ENCODE assay signal across 8 cellular contexts in genomic region chr7:158829342-158830210, GRCh38. TPM values are rescaled to one million over a fixed set of nuclear protein-coding genes. Genes with fewer than 3 reads are reported as not detected.
DNase-seq lines count a peak whose midpoint lies in the region; ATAC-seq and TF ChIP-seq lines count a peak whose summit lies in the region.

Gene ESYT2 (minus strand): TSS chr7:158829509. CDS start chr7:158829418, 91 bp downstream.

- peak within 1 kb of the TSS; percentile 83 to 91 for H3K4me3 ChIP-seq in cardiac fibroblast (replicated peaks in 1 of 2; ENCODE audit: low read depth in 2 of 2, low read length in 2 of 2)

- H3K27ac Mint-ChIP-seq in WTC11: peak within 1 kb of the TSS; percentile 46

- no peaks in the 10 kb centered on the region for H3K9me3 Mint-ChIP-seq in WTC11

- CTCF ChIA-PET in WTC11 (lab: Charles Lee): interaction anchor here (0.6 to 1.1 kb wide), 3 partner anchors 34 to 147 kb away, joined by 3 read pairs; no protein-coding TSS in a partner anchor

- TF ChIP-seq CTCF in WTC11 (IDR thresholded peaks at IDR 0.05): no peak
- no peak for TF ChIP-seq CTCF in cardiac fibroblast (IDR thresholded peaks at IDR 0.05; ENCODE audit: low read depth, low read length)

- peaks cover 10% of the 10 kb centered on the region for H3K27me3 Mint-ChIP-seq in WTC11 (ENCODE audit: low read depth)

- peak; percentile 91 for ATAC-seq in GM18873 (IDR thresholded peaks at IDR 0.05; ENCODE audit: low FRiP score, unreplicated experiment)
- ATAC-seq in HG03139 (IDR thresholded peaks at IDR 0.05; ENCODE audit: unreplicated experiment): peak; percentile 81
- peak; percentile 60 for ATAC-seq in WTC11

- peak; percentile 98 for DNase-seq in AG08395 (ENCODE audit: low spot score)
- DNase-seq in NCI-H2227 treated with DMSO at 0.1 percent for 48 hours (lab: John Stamatoyannopoulos, UW): peak; percentile 95
- peak; percentile 85 for DNase-seq in WTC11 (ENCODE audit: low spot score)
- DNase-seq in cardiac fibroblast (ENCODE audit: low read depth in 2 of 2): peak; percentile 97 to 98
- DNase-seq in iris pigment epithelial cell (ENCODE audit: low read depth): peak; percentile 97
- DNase-seq in stimulated activated CD4-positive, alpha-beta T cell treated with anti-CD3 and anti-CD28 coated beads, Interleukin-12 subunit alpha, Interleukin-12 subunit beta, amount 100 ng/mL, for 48 hours (ENCODE audit: low read depth in 2 of 3, low spot score in 1 of 3): peak; percentile 98 to 99 (median 99)

- peaks cover 38% of the 10 kb centered on the region for H3K4me1 Mint-ChIP-seq in WTC11

- POLR2A ChIA-PET in WTC11 (lab: Charles Lee): no interaction called here

- H3K4me3 Mint-ChIP-seq in WTC11: peak within 1 kb of the TSS; percentile 91

- H3K36me3 Mint-ChIP-seq in WTC11: peaks cover 7% of the 10 kb centered on the region

TF ChIP-seq in WTC11, 78 proteins besides CTCF, POLR2A, EP300 and RAD21 (continues in another document):
- TF ChIP-seq TEAD4 (CRISPR knock-in tag; IDR thresholded peaks at IDR 0.05): 0 out of 2 replicates have a peak, but pooled peaks have one; percentile 38
- peak; percentile 31 for TF ChIP-seq ZNF219 (CRISPR knock-in tag; IDR thresholded peaks at IDR 0.05; ENCODE audit: borderline replicate concordance)
- peak; percentile 82; the same call in 1 of the 2 replicates for TF ChIP-seq ELF4 (CRISPR knock-in tag; IDR thresholded peaks at IDR 0.05; ENCODE audit: low read depth)
- TF ChIP-seq EMX1 (CRISPR knock-in tag; IDR thresholded peaks at IDR 0.05): 0 out of 2 replicates have a peak, but pooled peaks have one; percentile 72
- TF ChIP-seq, protein P1, sequence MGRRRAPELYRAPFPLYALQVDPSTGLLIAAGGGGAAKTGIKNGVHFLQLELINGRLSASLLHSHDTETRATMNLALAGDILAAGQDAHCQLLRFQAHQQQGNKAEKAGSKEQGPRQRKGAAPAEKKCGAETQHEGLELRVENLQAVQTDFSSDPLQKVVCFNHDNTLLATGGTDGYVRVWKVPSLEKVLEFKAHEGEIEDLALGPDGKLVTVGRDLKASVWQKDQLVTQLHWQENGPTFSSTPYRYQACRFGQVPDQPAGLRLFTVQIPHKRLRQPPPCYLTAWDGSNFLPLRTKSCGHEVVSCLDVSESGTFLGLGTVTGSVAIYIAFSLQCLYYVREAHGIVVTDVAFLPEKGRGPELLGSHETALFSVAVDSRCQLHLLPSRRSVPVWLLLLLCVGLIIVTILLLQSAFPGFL (CRISPR knock-in tag; IDR thresholded peaks at IDR 0.05; ENCODE audit: borderline replicate concordance): peak; percentile 57; the same call in 1 of the 2 replicates
- TF ChIP-seq JUN (CRISPR knock-in tag; IDR thresholded peaks at IDR 0.05): no peak; the same call in 1 of the 2 replicates
- peak; percentile 38 for TF ChIP-seq E2F5 (CRISPR knock-in tag; IDR thresholded peaks at IDR 0.05)
- peak; percentile 21; the same call in 1 of the 2 replicates for TF ChIP-seq ZNF232 (CRISPR knock-in tag; IDR thresholded peaks at IDR 0.05)
- peak; percentile 19; the same call in 1 of the 2 replicates for TF ChIP-seq ZNF317 (CRISPR knock-in tag; IDR thresholded peaks at IDR 0.05; ENCODE audit: borderline replicate concordance, low read depth)
- peak; percentile 81; the same call in 1 of the 2 replicates for TF ChIP-seq ESRRA (CRISPR knock-in tag; IDR thresholded peaks at IDR 0.05; ENCODE audit: borderline replicate concordance)
- TF ChIP-seq ZNF423 (CRISPR knock-in tag; IDR thresholded peaks at IDR 0.05): peak; percentile 49
- TF ChIP-seq, protein P2, sequence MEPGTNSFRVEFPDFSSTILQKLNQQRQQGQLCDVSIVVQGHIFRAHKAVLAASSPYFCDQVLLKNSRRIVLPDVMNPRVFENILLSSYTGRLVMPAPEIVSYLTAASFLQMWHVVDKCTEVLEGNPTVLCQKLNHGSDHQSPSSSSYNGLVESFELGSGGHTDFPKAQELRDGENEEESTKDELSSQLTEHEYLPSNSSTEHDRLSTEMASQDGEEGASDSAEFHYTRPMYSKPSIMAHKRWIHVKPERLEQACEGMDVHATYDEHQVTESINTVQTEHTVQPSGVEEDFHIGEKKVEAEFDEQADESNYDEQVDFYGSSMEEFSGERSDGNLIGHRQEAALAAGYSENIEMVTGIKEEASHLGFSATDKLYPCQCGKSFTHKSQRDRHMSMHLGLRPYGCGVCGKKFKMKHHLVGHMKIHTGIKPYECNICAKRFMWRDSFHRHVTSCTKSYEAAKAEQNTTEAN (CRISPR knock-in tag; IDR thresholded peaks at IDR 0.05): peak; percentile 77; the same call in 1 of the 2 replicates
- TF ChIP-seq, protein P3, sequence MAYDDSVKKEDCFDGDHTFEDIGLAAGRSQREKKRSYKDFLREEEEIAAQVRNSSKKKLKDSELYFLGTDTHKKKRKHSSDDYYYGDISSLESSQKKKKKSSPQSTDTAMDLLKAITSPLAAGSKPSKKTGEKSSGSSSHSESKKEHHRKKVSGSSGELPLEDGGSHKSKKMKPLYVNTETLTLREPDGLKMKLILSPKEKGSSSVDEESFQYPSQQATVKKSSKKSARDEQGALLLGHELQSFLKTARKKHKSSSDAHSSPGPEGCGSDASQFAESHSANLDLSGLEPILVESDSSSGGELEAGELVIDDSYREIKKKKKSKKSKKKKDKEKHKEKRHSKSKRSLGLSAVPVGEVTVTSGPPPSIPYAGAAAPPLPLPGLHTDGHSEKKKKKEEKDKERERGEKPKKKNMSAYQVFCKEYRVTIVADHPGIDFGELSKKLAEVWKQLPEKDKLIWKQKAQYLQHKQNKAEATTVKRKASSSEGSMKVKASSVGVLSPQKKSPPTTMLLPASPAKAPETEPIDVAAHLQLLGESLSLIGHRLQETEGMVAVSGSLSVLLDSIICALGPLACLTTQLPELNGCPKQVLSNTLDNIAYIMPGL (CRISPR knock-in tag; IDR thresholded peaks at IDR 0.05): peak; percentile 92; the same call in 1 of the 2 replicates
- peak; percentile 93 for TF ChIP-seq SP1 (CRISPR knock-in tag; conservative IDR thresholded peaks at IDR 0.05)
- TF ChIP-seq NFE2L1 (CRISPR knock-in tag; IDR thresholded peaks at IDR 0.05): peak; percentile 45; the same call in 1 of the 2 replicates
- TF ChIP-seq, protein P4, sequence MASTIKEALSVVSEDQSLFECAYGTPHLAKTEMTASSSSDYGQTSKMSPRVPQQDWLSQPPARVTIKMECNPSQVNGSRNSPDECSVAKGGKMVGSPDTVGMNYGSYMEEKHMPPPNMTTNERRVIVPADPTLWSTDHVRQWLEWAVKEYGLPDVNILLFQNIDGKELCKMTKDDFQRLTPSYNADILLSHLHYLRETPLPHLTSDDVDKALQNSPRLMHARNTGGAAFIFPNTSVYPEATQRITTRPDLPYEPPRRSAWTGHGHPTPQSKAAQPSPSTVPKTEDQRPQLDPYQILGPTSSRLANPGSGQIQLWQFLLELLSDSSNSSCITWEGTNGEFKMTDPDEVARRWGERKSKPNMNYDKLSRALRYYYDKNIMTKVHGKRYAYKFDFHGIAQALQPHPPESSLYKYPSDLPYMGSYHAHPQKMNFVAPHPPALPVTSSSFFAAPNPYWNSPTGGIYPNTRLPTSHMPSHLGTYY (CRISPR knock-in tag; IDR thresholded peaks at IDR 0.05): 0 out of 2 replicates have a peak, but pooled peaks have one; percentile 27
- TF ChIP-seq E2F1 (CRISPR knock-in tag; IDR thresholded peaks at IDR 0.05): peak; percentile 58; the same call in 1 of the 2 replicates
- peak; percentile 87; the same call in 1 of the 2 replicates for TF ChIP-seq RELA (CRISPR knock-in tag; IDR thresholded peaks at IDR 0.05; ENCODE audit: borderline replicate concordance)
- TF ChIP-seq, protein P5, sequence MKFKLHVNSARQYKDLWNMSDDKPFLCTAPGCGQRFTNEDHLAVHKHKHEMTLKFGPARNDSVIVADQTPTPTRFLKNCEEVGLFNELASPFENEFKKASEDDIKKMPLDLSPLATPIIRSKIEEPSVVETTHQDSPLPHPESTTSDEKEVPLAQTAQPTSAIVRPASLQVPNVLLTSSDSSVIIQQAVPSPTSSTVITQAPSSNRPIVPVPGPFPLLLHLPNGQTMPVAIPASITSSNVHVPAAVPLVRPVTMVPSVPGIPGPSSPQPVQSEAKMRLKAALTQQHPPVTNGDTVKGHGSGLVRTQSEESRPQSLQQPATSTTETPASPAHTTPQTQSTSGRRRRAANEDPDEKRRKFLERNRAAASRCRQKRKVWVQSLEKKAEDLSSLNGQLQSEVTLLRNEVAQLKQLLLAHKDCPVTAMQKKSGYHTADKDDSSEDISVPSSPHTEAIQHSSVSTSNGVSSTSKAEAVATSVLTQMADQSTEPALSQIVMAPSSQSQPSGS (CRISPR knock-in tag; IDR thresholded peaks at IDR 0.05; ENCODE audit: borderline replicate concordance, low read depth): peak; percentile 53; the same call in 1 of the 2 replicates
- TF ChIP-seq FOXK1 (CRISPR knock-in tag; IDR thresholded peaks at IDR 0.05): peak; percentile 78
- TF ChIP-seq, protein P6, sequence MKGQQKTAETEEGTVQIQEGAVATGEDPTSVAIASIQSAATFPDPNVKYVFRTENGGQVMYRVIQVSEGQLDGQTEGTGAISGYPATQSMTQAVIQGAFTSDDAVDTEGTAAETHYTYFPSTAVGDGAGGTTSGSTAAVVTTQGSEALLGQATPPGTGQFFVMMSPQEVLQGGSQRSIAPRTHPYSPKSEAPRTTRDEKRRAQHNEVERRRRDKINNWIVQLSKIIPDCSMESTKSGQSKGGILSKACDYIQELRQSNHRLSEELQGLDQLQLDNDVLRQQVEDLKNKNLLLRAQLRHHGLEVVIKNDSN (CRISPR knock-in tag; IDR thresholded peaks at IDR 0.05): no peak
- TF ChIP-seq MYBL2 (CRISPR knock-in tag; IDR thresholded peaks at IDR 0.05): peak; percentile 64; the same call in 1 of the 2 replicates
- no peak for TF ChIP-seq GTF2I (CRISPR knock-in tag; conservative IDR thresholded peaks at IDR 0.05)
- TF ChIP-seq GABPB1 (CRISPR knock-in tag; IDR thresholded peaks at IDR 0.05): peak; percentile 53

RNA-seq across cellular contexts. Expression of gene ESYT2, which starts in this region (rescaled TPM):
- 45.1 to 61.1 TPM (median 60.4 TPM) in 3 replicates for total RNA-seq in WTC11 (2021)

Comparison
In these comparisons a context has a peak if more than half of its experiments do, and no peak if none do; other contexts are left out.
1. Peak in every context shown above with its lines: DNase-seq, ATAC-seq and H3K4me3 ChIP-seq.